Comparison of ENCODE assay signal across 19 cellular contexts in the genomic region with DNA sequence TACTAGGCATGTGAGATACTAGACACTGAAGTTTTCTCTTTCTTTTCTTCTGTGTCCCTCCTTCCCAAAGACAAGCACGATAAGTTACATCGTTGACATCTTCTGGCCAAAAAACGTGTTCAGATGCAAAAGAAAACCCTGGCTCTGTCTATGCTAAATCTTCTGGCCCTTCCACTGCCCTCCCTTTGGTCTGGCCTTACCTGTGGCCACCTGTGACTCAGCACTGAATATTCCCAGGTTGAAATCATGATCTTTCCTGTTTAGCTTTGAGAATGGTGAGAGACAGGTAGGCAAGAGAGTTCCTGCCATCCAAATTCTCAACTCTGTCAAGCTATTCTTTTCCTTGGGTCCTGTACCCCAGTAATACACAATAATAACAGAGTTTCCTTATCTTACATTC. TPM values are rescaled to one million over a fixed set of nuclear protein-coding genes. Genes with fewer than 3 reads are reported as not detected.
DNase-seq lines count a peak whose midpoint lies in the region; ATAC-seq and TF ChIP-seq lines count a peak whose summit lies in the region.
"Had no signal": no experiment of that assay in that cellular context is flagged by ENCODE, and none has a peak within 500 bp of the region (broad histone marks: within the 10 kb centered on the region; RNA-seq: fewer than 3 reads in every experiment).

No MANE protein-coding gene starts in this region.

- H3K4me2 ChIP-seq in mammary epithelial cell (ENCODE audit: insufficient read depth, low read depth, low read length) (no peak overlapping the region), skeletal muscle satellite cell (ENCODE audit: low read length) (peak overlapping the region; percentile 45)
- H3K4me2 ChIP-seq: BLaER1 had no signal

- BruUV-seq in MCF 10A (replicated peaks; lab: Mats Ljungman, UMichigan) (no TSS peak), mammary epithelial cell (replicated peaks; lab: Mats Ljungman, UMichigan) (no TSS peak)

- H3K4me3 ChIP-seq in breast epithelium: no peak overlapping the region
- H3K4me3 ChIP-seq in mammary epithelial cell (replicated peaks in 1 of 3; ENCODE audit: insufficient read depth in 1 of 3, low read depth in 2 of 3, low read length in 3 of 3): no peak overlapping the region
- H3K4me3 ChIP-seq in skeletal muscle satellite cell (ENCODE audit: low read length): no peak overlapping the region
- H3K4me3 ChIP-seq: BLaER1, GM12878, GM23248 had no signal

- no peak for TF ChIP-seq CTCF in MCF 10A (IDR thresholded peaks at IDR 0.05; ENCODE audit: unreplicated experiment)
- no peak for TF ChIP-seq CTCF in breast epithelium (IDR thresholded peaks at IDR 0.05)
- TF ChIP-seq CTCF in mammary epithelial cell (conservative IDR thresholded peaks at IDR 0.05 in 1 of 2, IDR thresholded peaks at IDR 0.05 in 1 of 2; ENCODE audit: extremely low read depth in 1 of 2, insufficient read depth in 1 of 2, low read depth in 1 of 2, low read length in 2 of 2): no peak

- no peak for ATAC-seq in GM21529 (IDR thresholded peaks at IDR 0.05; ENCODE audit: unreplicated experiment)
- no peak for ATAC-seq in Right ventricle myocardium superior (ENCODE audit: poor library complexity)
- ATAC-seq: CD8-positive, alpha-beta T cell; GM12878 had no signal

- H3K36me3 ChIP-seq in breast epithelium (no peaks in the 10 kb centered on the region), mammary epithelial cell (ENCODE audit: insufficient read depth, low read length) (no peaks in the 10 kb centered on the region), skeletal muscle satellite cell (ENCODE audit: insufficient read depth, low read length) (no peaks in the 10 kb centered on the region)
- H3K36me3 ChIP-seq: BLaER1 had no signal

- no peak overlapping the region for H3K9ac ChIP-seq in mammary epithelial cell (ENCODE audit: insufficient read depth, low read length)
- H3K9ac ChIP-seq in skeletal muscle satellite cell (ENCODE audit: low read depth, low read length): no peak overlapping the region
- H3K9ac ChIP-seq: BLaER1, GM23248 had no signal

- in situ Hi-C loops in mammary epithelial cell (cut with MboI; ENCODE audit: low sequenced_read_pairs in 2 of 2): no loop called here

- H4K20me1 ChIP-seq in mammary epithelial cell (ENCODE audit: insufficient read depth, low read length): no peaks in the 10 kb centered on the region

- POLR2A ChIA-PET in MCF 10A (lab: Yijun Ruan, JAX): no interaction called here

- H3K4me1 Mint-ChIP-seq in MCF 10A (ENCODE audit: insufficient read depth, unreplicated experiment): no peaks in the 10 kb centered on the region
- H3K4me1 Mint-ChIP-seq: B cell; CD4-positive, CD25-positive, alpha-beta regulatory T cell had no signal

- intact Hi-C loops in MCF 10A (cut with micrococcal nuclease) (no loop called here), breast epithelium (cut with DNase I; ENCODE audit: low total_unique reads) (no loop called here), mammary epithelial cell (cut with micrococcal nuclease) (no loop called here), Right ventricle myocardium superior (cut with DNase I) (no loop called here)

- H3K27ac ChIP-seq in breast epithelium (no peak overlapping the region), mammary epithelial cell (ENCODE audit: insufficient read depth, low read depth, low read length) (no peak overlapping the region)
- H3K27ac ChIP-seq: 22Rv1, BLaER1, C4-2B, GM23248 had no signal

- no peaks in the 10 kb centered on the region for H3K36me3 Mint-ChIP-seq in MCF 10A (ENCODE audit: insufficient read depth, unreplicated experiment)
- H3K36me3 Mint-ChIP-seq: CD4-positive, CD25-positive, alpha-beta regulatory T cell; CD8-positive, alpha-beta T cell had no signal

- WGBS in mammary epithelial cell (ENCODE audit: low coverage, missing lambda C conversion rate): 68% methylated on average over 3 of the region's 3 CpGs

- no peak for TF ChIP-seq POLR2A in breast epithelium (IDR thresholded peaks at IDR 0.05)

- no peak overlapping the region for H3K4me3 Mint-ChIP-seq in MCF 10A (ENCODE audit: unreplicated experiment)
- H3K4me3 Mint-ChIP-seq: B cell; CD4-positive, CD25-positive, alpha-beta regulatory T cell; CD8-positive, alpha-beta T cell had no signal

- H2AFZ ChIP-seq in mammary epithelial cell (ENCODE audit: low read depth, low read length): no peak overlapping the region
- H2AFZ ChIP-seq: GM23248 had no signal

- H3K4me1 ChIP-seq in breast epithelium (no peaks in the 10 kb centered on the region), mammary epithelial cell (ENCODE audit: insufficient read depth, low read length) (no peaks in the 10 kb centered on the region), skeletal muscle satellite cell (ENCODE audit: control insufficient read depth, insufficient read depth, low read length) (peaks cover 19% of the 10 kb centered on the region)
- H3K4me1 ChIP-seq: BLaER1 had no signal

- peaks cover 0 to 24% of the 10 kb centered on the region in 2 donors for H3K27me3 ChIP-seq in breast epithelium
- no peaks in the 10 kb centered on the region for H3K27me3 ChIP-seq in mammary epithelial cell (ENCODE audit: insufficient read depth, low read length)
- H3K27me3 ChIP-seq in skeletal muscle satellite cell (ENCODE audit: control insufficient read depth, insufficient read depth, low read length): no peaks in the 10 kb centered on the region

- H3K9me3 ChIP-seq in breast epithelium (no peaks in the 10 kb centered on the region), mammary epithelial cell (replicated peaks; ENCODE audit: insufficient read depth, low read length) (no peaks in the 10 kb centered on the region), skeletal muscle satellite cell (replicated peaks; ENCODE audit: low read length) (no peaks in the 10 kb centered on the region)
- H3K9me3 ChIP-seq: BLaER1 had no signal

- dilution Hi-C loops in mammary epithelial cell (cut with HindIII; ENCODE audit: low sequenced_read_pairs): no loop called here

- DNase-seq in MCF 10A (ENCODE audit: unreplicated experiment) (peak; percentile 2), breast epithelium (ENCODE audit: low spot score in 2 of 2) (no peak), mammary epithelial cell (peak; percentile 29), Right ventricle myocardium superior (no peak)
- DNase-seq: CD4-positive, CD25-positive, alpha-beta regulatory T cell; CD8-positive, alpha-beta T cell; DMS 273 treated with DMSO at 0.1 percent for 48 hours; DMS79; EL; GDM1; GM23248; H7 had no signal

- H3K79me2 ChIP-seq in mammary epithelial cell (ENCODE audit: insufficient read depth, low read length): no peaks in the 10 kb centered on the region

- CTCF ChIA-PET in MCF 10A (lab: Yijun Ruan, JAX): interaction anchor here (0.7 kb wide), 1 partner anchor 10 kb away, joined by 3 read pairs; no protein-coding TSS in a partner anchor
- CTCF ChIA-PET in mammary epithelial cell (lab: Charles Lee; ENCODE audit: low non-redundant PET): interaction anchor here (0.6 kb wide), 1 partner anchor 165 kb away, joined by 4 read pairs; no protein-coding TSS in a partner anchor

- peaks cover 6% of the 10 kb centered on the region for H3K9me3 Mint-ChIP-seq in MCF 10A (ENCODE audit: unreplicated experiment)
- H3K9me3 Mint-ChIP-seq: CD4-positive, CD25-positive, alpha-beta regulatory T cell; CD8-positive, alpha-beta T cell had no signal

- peaks cover 15% of the 10 kb centered on the region for H3K27me3 Mint-ChIP-seq in MCF 10A (ENCODE audit: insufficient read depth, unreplicated experiment)
- H3K27me3 Mint-ChIP-seq: B cell; CD4-positive, CD25-positive, alpha-beta regulatory T cell had no signal

- no peak overlapping the region for H3K27ac Mint-ChIP-seq in MCF 10A (ENCODE audit: low read depth, unreplicated experiment)
- H3K27ac Mint-ChIP-seq: B cell; CD8-positive, alpha-beta T cell had no signal

RNA-seq across cellular contexts. Expression of a gene that starts 12.3 kb away (rescaled TPM):
- total RNA-seq in MCF 10A (2022) (4.9 and 6.7 TPM in 2 replicates), breast epithelium (1 to 10 TPM; 5.0 to 7.5 (median 6.6) TPM), mammary epithelial cell (10 to 100 TPM in 1 of 2 donors, 1 to 10 TPM in 1; 6.9 to 10.8 TPM), Right ventricle myocardium superior (1.2 TPM)
- 3.2 TPM for polyA plus RNA-seq in mammary epithelial cell
- 31.6 TPM for polyA minus RNA-seq in mammary epithelial cell
- total RNA-seq in skeletal muscle satellite cell (2012; rRNA removed): 7.0 and 8.6 TPM in 2 replicates

RNA-seq across cellular contexts. Expression of a gene that starts 55.4 kb away (rescaled TPM):
- 0.93 and 1.1 TPM in 2 replicates for total RNA-seq in MCF 10A (2022)
- 1 to 10 TPM; 2.2 to 4.7 (median 2.3) TPM for total RNA-seq in breast epithelium
- total RNA-seq in mammary epithelial cell: 1 to 10 TPM; 2.4 to 2.5 TPM
- 2.7 TPM for polyA plus RNA-seq in mammary epithelial cell
- 2.3 TPM for polyA minus RNA-seq in mammary epithelial cell
- total RNA-seq in skeletal muscle satellite cell (2012; rRNA removed): 0.76 and 1.3 TPM in 2 replicates
- total RNA-seq in Right ventricle myocardium superior: 1.9 TPM

Comparison
In these comparisons a context has a peak if more than half of its experiments do, and no peak if none do; other contexts are left out.
1. DNase-seq: peak in MCF 10A (single experiment) and mammary epithelial cell (single experiment); none in breast epithelium (0 of 2) and Right ventricle myocardium superior (single experiment).